10 cellular contexts compared by ENCODE assay signal in the genomic region with DNA sequence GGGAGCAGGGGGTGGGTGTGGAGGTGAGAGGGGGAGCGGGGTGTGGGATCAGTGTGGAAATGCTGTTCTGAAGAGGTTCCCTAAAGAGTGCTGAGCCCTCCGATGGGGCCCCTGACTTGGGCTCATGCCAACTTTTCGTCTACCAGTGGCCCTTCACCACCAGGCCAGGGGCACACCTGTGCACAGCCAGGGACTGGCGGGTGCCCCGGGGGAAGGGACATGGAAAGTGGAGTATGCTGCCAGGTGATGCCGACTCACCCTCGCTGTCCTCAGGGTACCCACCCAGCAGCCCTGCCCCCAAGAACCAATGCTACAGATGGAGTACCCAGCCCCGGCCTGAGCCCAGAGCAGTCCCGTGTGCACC. TPM values are rescaled to one million over a fixed set of nuclear protein-coding genes. Genes with fewer than 3 reads are reported as not detected.
DNase-seq lines count a peak whose midpoint lies in the region; ATAC-seq and TF ChIP-seq lines count a peak whose summit lies in the region.
"Had no signal": no experiment of that assay in that cellular context is flagged by ENCODE, and none has a peak within 500 bp of the region (broad histone marks: within the 10 kb centered on the region; RNA-seq: fewer than 3 reads in every experiment).

No MANE protein-coding gene starts in this region.

- H3K27me3 Mint-ChIP-seq in activated CD4-positive, alpha-beta T cell treated with anti-CD3 and anti-CD28 coated beads, Interleukin-2, amount 10 ng/mL, durations not matched to agents 24 days and 14 days, result no peaks in the 10 kb centered on the region

- peak overlapping the region; percentile 85 for H2AFZ ChIP-seq in Karpas-422 (ENCODE audit: low read length)

- no peaks in the 10 kb centered on the region for H3K36me3 Mint-ChIP-seq in activated CD4-positive, alpha-beta T cell treated with anti-CD3 and anti-CD28 coated beads, Interleukin-2, amount 10 ng/mL, durations not matched to agents 24 days and 14 days (ENCODE audit: low read depth)

- WGBS in spleen, 5 donors, result 33 to 75% (median 60%) methylated on average over 4 to 9 of the region's 9 CpGs

- H3K36me3 ChIP-seq in Karpas-422 (ENCODE audit: insufficient read depth, low read length), result no peaks in the 10 kb centered on the region
- H3K36me3 ChIP-seq in spleen, result peaks cover 3 to 95% (median 77%) of the 10 kb centered on the region in 6 donors

- H4K20me1 ChIP-seq in Karpas-422 (ENCODE audit: insufficient read depth, low read depth, low read length), result no peaks in the 10 kb centered on the region

- no peak for ATAC-seq in HG03095 (IDR thresholded peaks at IDR 0.05; ENCODE audit: unreplicated experiment)

- TF ChIP-seq CTCF in spleen (IDR thresholded peaks at IDR 0.05 in 8 of 11, conservative IDR thresholded peaks at IDR 0.05 in 3 of 11), result no peak

- H3K9me3 Mint-ChIP-seq in activated CD4-positive, alpha-beta T cell treated with anti-CD3 and anti-CD28 coated beads, Interleukin-2, amount 10 ng/mL, durations not matched to agents 24 days and 14 days, result no peaks in the 10 kb centered on the region

- H3K27ac Mint-ChIP-seq in activated CD4-positive, alpha-beta T cell treated with anti-CD3 and anti-CD28 coated beads, Interleukin-2, amount 10 ng/mL, durations not matched to agents 24 days and 14 days, result peak overlapping the region; percentile 73

- intact Hi-C loops in activated CD4-positive, alpha-beta T cell treated with anti-CD3 and anti-CD28 coated beads, Interleukin-2, amount 10 ng/mL, durations not matched to agents 24 days and 14 days (cut with micrococcal nuclease), result no loop called here
- intact Hi-C loops in spleen (cut with DNase I; ENCODE audit: low total_unique reads), result no loop called here

- H3K9me2 ChIP-seq in Karpas-422 (replicated peaks; ENCODE audit: insufficient read depth, low read length), result no peaks in the 10 kb centered on the region

- H3K27me3 ChIP-seq in Karpas-422 (ENCODE audit: low read length) (no peaks in the 10 kb centered on the region), spleen (replicated peaks in 1 of 7) (no peaks in the 10 kb centered on the region)
- H3K27me3 ChIP-seq: left lung, Peyer's patch had no signal

- H3K79me2 ChIP-seq in Karpas-422 (ENCODE audit: low read length), result no peaks in the 10 kb centered on the region

- DNase-seq in activated CD4-positive, alpha-beta T cell treated with anti-CD3 and anti-CD28 coated beads, Interleukin-2, amount 10 ng/mL, durations not matched to agents 24 days and 14 days, result no peak
- DNase-seq in activated CD4-positive, alpha-beta T cell treated with anti-CD3 and anti-CD28 coated beads for 4 hours, result no peak
- DNase-seq in Karpas-422 (peak; percentile 81), caudate nucleus (lab: John Stamatoyannopoulos, UW) (no peak), spleen (no peak), middle frontal gyrus (ENCODE audit: extremely low spot score, low spot score) (no peak), DMS 273 treated with DMSO at 0.1 percent for 48 hours (lab: John Stamatoyannopoulos, UW) (no peak)

- H3K4me3 ChIP-seq in Karpas-422 (ENCODE audit: low read length) (peak overlapping the region; percentile 44; the same call in 1 of the 2 replicates), spleen (no peak overlapping the region)
- H3K4me3 ChIP-seq: left lung, Peyer's patch had no signal

- no peaks in the 10 kb centered on the region for H3K9me3 ChIP-seq in Karpas-422 (ENCODE audit: low read length)
- H3K9me3 ChIP-seq in spleen, result no peaks in the 10 kb centered on the region
- H3K9me3 ChIP-seq: left lung, Peyer's patch had no signal

- H3K27ac ChIP-seq in Karpas-422 (ENCODE audit: low read length), result peak overlapping the region; percentile 85
- peak overlapping the region; percentile 85 for H3K27ac ChIP-seq in caudate nucleus (ENCODE audit: low read depth, low read length)
- peak overlapping the region in 5 of 8 donors; percentile 42 to 75 (median 63) for H3K27ac ChIP-seq in spleen
- H3K27ac ChIP-seq: left lung had no signal

- H3K9ac ChIP-seq in Karpas-422 (ENCODE audit: low read length), result peak overlapping the region; percentile 45

- H3K4me1 ChIP-seq in Karpas-422 (ENCODE audit: low read length) (peaks cover 35% of the 10 kb centered on the region), spleen (peaks cover 0 to 30% (median 13%) of the 10 kb centered on the region in 6 donors)

- H3K4me1 Mint-ChIP-seq in activated CD4-positive, alpha-beta T cell treated with anti-CD3 and anti-CD28 coated beads, Interleukin-2, amount 10 ng/mL, durations not matched to agents 24 days and 14 days, result peaks cover 19% of the 10 kb centered on the region

- H3K4me2 ChIP-seq in Karpas-422 (ENCODE audit: low read depth, low read length, poor library complexity, severe bottlenecking), result peak overlapping the region; percentile 58

- H3K4me3 Mint-ChIP-seq in activated CD4-positive, alpha-beta T cell treated with anti-CD3 and anti-CD28 coated beads, Interleukin-2, amount 10 ng/mL, durations not matched to agents 24 days and 14 days, result peak overlapping the region; percentile 22

- TF ChIP-seq POLR2A in spleen (IDR thresholded peaks at IDR 0.05), result no peak

RNA-seq across cellular contexts. Expression of gene AMN, which starts 26.2 kb away (rescaled TPM):
- total RNA-seq in activated CD4-positive, alpha-beta T cell treated with anti-CD3 and anti-CD28 coated beads, Interleukin-2, amount 10 ng/mL, durations not matched to agents 24 days and 14 days, result 0.35 and 0.62 TPM in 2 replicates
- 7.7 and 16.7 TPM in 2 replicates for total RNA-seq in Karpas-422 (2014; rRNA removed; shearing (Covaris generic); ENCODE audit: low replicate concordance)
- total RNA-seq in spleen, result 1 to 10 TPM in 6 of 7 donors, under 1 TPM in 1; 0.65 to 3.0 (median 2.4) TPM
- polyA plus RNA-seq in spleen, result 1 to 10 TPM; 1.6 to 2.2 (median 2.1) TPM
